In genomic region chr5:154628685-154629084, GRCh38 we compare ENCODE assay signal across 28 cellular contexts.
"Had no signal": no experiment of that assay in that cellular context is flagged by ENCODE, and none has a peak within 500 bp of the region (broad histone marks: within the 10 kb centered on the region; RNA-seq: fewer than 3 reads in every experiment).

No MANE protein-coding gene starts in this region.

- ATAC-seq: gastroesophageal sphincter; left ventricle myocardium superior; naive thymus-derived CD4-positive, alpha-beta T cell; stimulated activated naive CD8-positive, alpha-beta T cell treated with anti-CD3 and anti-CD28 coated beads, Interleukin-15, amount 100 ng/mL, for 72 hours had no signal

- H3K4me1 ChIP-seq: foreskin keratinocyte, gastroesophageal sphincter, heart right ventricle, neural progenitor cell, prostate gland, right atrium auricular region, tibial artery, upper lobe of left lung, uterus had no signal

- DNase-seq: effector CD8-positive, alpha-beta T cell; endodermal cell; glutamatergic neuron; heart right ventricle; hypothalamus; left ventricle myocardium superior; mesenchymal stem cell; midbrain; naive thymus-derived CD4-positive, alpha-beta T cell; stimulated activated CD4-positive, alpha-beta T cell treated with anti-CD3 and anti-CD28 coated beads, Interleukin-12 subunit alpha, Interleukin-12 subunit beta, amount 100 ng/mL, for 4 hours; stimulated activated CD4-positive, alpha-beta T cell treated with anti-CD3 and anti-CD28 coated beads, Interleukin-1b, Interleukin-23, amount 100 ng/mL, for 48 hours; stimulated activated CD4-positive, alpha-beta T cell treated with anti-CD3 and anti-CD28 coated beads, Interleukin-4, amount 100 ng/mL, for 1 hour; stimulated activated CD8-positive, alpha-beta memory T cell treated with anti-CD3 and anti-CD28 coated beads, Interleukin-4, amount 100 ng/mL, for 48 hours; stimulated activated naive CD4-positive, alpha-beta T cell; stimulated activated naive CD8-positive, alpha-beta T cell treated with anti-CD3 and anti-CD28 coated beads, Interleukin-15, amount 100 ng/mL, for 72 hours; testis; tibial artery; upper lobe of left lung; uterus had no signal

- H3K4me3 Mint-ChIP-seq: dendritic cell treated with granulocyte-macrophage colony-stimulating factor and Interleukin-4, amounts not matched to agents 40 ng/mL and 50 ng/mL, for 4 days; endodermal cell; naive thymus-derived CD4-positive, alpha-beta T cell; nephron; neural progenitor cell; stimulated activated naive CD8-positive, alpha-beta T cell treated with anti-CD3 and anti-CD28 coated beads, Interleukin-15, amount 100 ng/mL, for 72 hours had no signal

- H3K9me3 Mint-ChIP-seq: dendritic cell treated with granulocyte-macrophage colony-stimulating factor and Interleukin-4, amounts not matched to agents 40 ng/mL and 50 ng/mL, for 4 days; endodermal cell; naive thymus-derived CD4-positive, alpha-beta T cell; nephron; neural progenitor cell; stimulated activated naive CD8-positive, alpha-beta T cell treated with anti-CD3 and anti-CD28 coated beads, Interleukin-15, amount 100 ng/mL, for 72 hours had no signal

- H3K9me3 ChIP-seq: esophagus muscularis mucosa, gastroesophageal sphincter, heart right ventricle, prostate gland, right atrium auricular region, testis, tibial artery, upper lobe of left lung, uterus had no signal

- H3K4me2 ChIP-seq: neural progenitor cell had no signal

- H2AFZ ChIP-seq: neural progenitor cell had no signal

- H3K36me3 ChIP-seq: esophagus muscularis mucosa, gastroesophageal sphincter, heart right ventricle, neural progenitor cell, prostate gland, right atrium auricular region, tibial artery, upper lobe of left lung, uterus had no signal

- H3K27me3 ChIP-seq: foreskin keratinocyte, heart right ventricle, neural progenitor cell, right atrium auricular region, testis, upper lobe of left lung, uterus had no signal

- H3K4me3 ChIP-seq: esophagus muscularis mucosa, gastroesophageal sphincter, heart right ventricle, neural progenitor cell, prostate gland, right atrium auricular region, smooth muscle cell, testis, tibial artery, upper lobe of left lung, uterus had no signal

- H3K27ac ChIP-seq: esophagus muscularis mucosa, foreskin keratinocyte, gastroesophageal sphincter, heart right ventricle, neural progenitor cell, prostate gland, right atrium auricular region, testis, tibial artery, uterus had no signal

- H3K4me1 Mint-ChIP-seq: endodermal cell; naive thymus-derived CD4-positive, alpha-beta T cell; nephron; neural progenitor cell; stimulated activated naive CD8-positive, alpha-beta T cell treated with anti-CD3 and anti-CD28 coated beads, Interleukin-15, amount 100 ng/mL, for 72 hours had no signal

- H3K36me3 Mint-ChIP-seq: naive thymus-derived CD4-positive, alpha-beta T cell; neural progenitor cell had no signal

- H3K27ac Mint-ChIP-seq: dendritic cell treated with granulocyte-macrophage colony-stimulating factor and Interleukin-4, amounts not matched to agents 40 ng/mL and 50 ng/mL, for 4 days; endodermal cell; naive thymus-derived CD4-positive, alpha-beta T cell; nephron; neural progenitor cell; stimulated activated naive CD8-positive, alpha-beta T cell treated with anti-CD3 and anti-CD28 coated beads, Interleukin-15, amount 100 ng/mL, for 72 hours had no signal
